In genomic region chr9:131727184-131727785, GRCh38 we compare ENCODE assay signal across 8 cellular contexts. TPM values are rescaled to one million over a fixed set of nuclear protein-coding genes. Genes with fewer than 3 reads are reported as not detected.
A peak's percentile ranks its signal among the peaks of the same experiment; 100 is the strongest.
DNase-seq lines count a peak whose midpoint lies in the region; ATAC-seq and TF ChIP-seq lines count a peak whose summit lies in the region.

No MANE protein-coding gene starts in this region.

- BruUV-seq in PC-3 (replicated peaks; lab: Mats Ljungman, UMichigan): no TSS peak

- H3K9me3 ChIP-seq in ascending aorta (no peaks in the 10 kb centered on the region), PC-3 (ENCODE audit: low read length) (no peaks in the 10 kb centered on the region)

- DNase-seq in 8988T (peak; percentile 44), HPDE6-E6E7 (ENCODE audit: extremely low spot score) (peak; percentile 71), ascending aorta (ENCODE audit: low spot score in 2 of 2) (no peak), medulla oblongata (ENCODE audit: extremely low spot score) (peak; percentile 51), NK-92 (lab: John Stamatoyannopoulos, UW; ENCODE audit: unreplicated experiment) (no peak), PC-3 (no peak), GM10248 (ENCODE audit: extremely low spot score) (no peak), NCI-H2081 treated with DMSO at 0.1 percent for 48 hours (lab: John Stamatoyannopoulos, UW) (no peak)

- no peak overlapping the region for H2AFZ ChIP-seq in PC-3 (ENCODE audit: low read length)

- CTCF ChIA-PET in PC-3 (lab: Charles Lee): no interaction called here
- CTCF ChIA-PET in GM10248 (lab: Yijun Ruan, JAX): interaction anchor here (1.0 to 8.2 kb wide), 14 partner anchors 8 to 136 kb away, joined by 3 to 84 read pairs (median 6); partner anchors contain the start of gene RAPGEF1

- H3K4me1 ChIP-seq in ascending aorta (peaks cover 13 to 36% of the 10 kb centered on the region in 2 donors), PC-3 (ENCODE audit: insufficient read depth, low read length) (peaks cover 18% of the 10 kb centered on the region)

- H3K36me3 ChIP-seq in ascending aorta (no peaks in the 10 kb centered on the region), PC-3 (ENCODE audit: low read depth, low read length) (no peaks in the 10 kb centered on the region)

- intact Hi-C loops in ascending aorta (cut with DNase I) (no loop called here), PC-3 (cut with micrococcal nuclease) (no loop called here)

- H3K79me2 ChIP-seq in PC-3 (ENCODE audit: low read length): peaks cover 42% of the 10 kb centered on the region

- no peak for TF ChIP-seq CTCF in ascending aorta (IDR thresholded peaks at IDR 0.05)
- TF ChIP-seq CTCF in PC-3 (conservative IDR thresholded peaks at IDR 0.05; ENCODE audit: low read depth, low read length): no peak
- TF ChIP-seq CTCF in GM10248 (IDR thresholded peaks at IDR 0.05; ENCODE audit: control extremely low read depth, extremely low read depth, low read depth, missing control alignments): no peak

- no peak overlapping the region for H3K4me2 ChIP-seq in PC-3 (ENCODE audit: low read length)

- H3K9ac ChIP-seq in PC-3 (ENCODE audit: low read length): no peak overlapping the region

- no peak for ATAC-seq in PC-3

- H3K4me3 ChIP-seq in ascending aorta (no peak overlapping the region), PC-3 (ENCODE audit: low read length) (no peak overlapping the region)

- no peaks in the 10 kb centered on the region for H3F3A ChIP-seq in PC-3 (ENCODE audit: low read length, unreplicated experiment)

- H4K20me1 ChIP-seq in PC-3 (ENCODE audit: low read length): no peaks in the 10 kb centered on the region

- H3K27ac ChIP-seq in ascending aorta (peak overlapping the region; percentile 19 to 38), PC-3 (ENCODE audit: low read length) (no peak overlapping the region)

- no peaks in the 10 kb centered on the region for H3K27me3 ChIP-seq in ascending aorta
- no peaks in the 10 kb centered on the region for H3K27me3 ChIP-seq in PC-3 (ENCODE audit: low read length)

- no peaks in the 10 kb centered on the region for H3K9me2 ChIP-seq in PC-3 (replicated peaks; ENCODE audit: low read length)

- POLR2A ChIA-PET in PC-3 (lab: Charles Lee; ENCODE audit: unreplicated experiment) (no interaction called here), GM10248 (lab: Yijun Ruan, JAX) (interaction anchor here (0.8 to 2.6 kb wide), 5 partner anchors 17 to 105 kb away, joined by 3 to 11 read pairs (median 5); no protein-coding TSS in a partner anchor)

RNA-seq across cellular contexts. Expression of gene RAPGEF1, which starts 12.6 kb away (rescaled TPM):
- total RNA-seq in ascending aorta: 95.5 TPM
- total RNA-seq in PC-3 (2014; rRNA removed): 25.2 and 38.0 TPM in 2 replicates

Comparison
In these comparisons a context has a peak if more than half of its experiments do, and no peak if none do; other contexts are left out.
1. DNase-seq: peak in 8988T (single experiment), HPDE6-E6E7 (single experiment) and medulla oblongata (single experiment); none in ascending aorta (0 of 2), NK-92 (single experiment), PC-3 (single experiment), GM10248 (single experiment) and NCI-H2081 treated with DMSO at 0.1 percent for 48 hours (single experiment).